Comparison of ENCODE assay signal across 19 cellular contexts in the genomic region with DNA sequence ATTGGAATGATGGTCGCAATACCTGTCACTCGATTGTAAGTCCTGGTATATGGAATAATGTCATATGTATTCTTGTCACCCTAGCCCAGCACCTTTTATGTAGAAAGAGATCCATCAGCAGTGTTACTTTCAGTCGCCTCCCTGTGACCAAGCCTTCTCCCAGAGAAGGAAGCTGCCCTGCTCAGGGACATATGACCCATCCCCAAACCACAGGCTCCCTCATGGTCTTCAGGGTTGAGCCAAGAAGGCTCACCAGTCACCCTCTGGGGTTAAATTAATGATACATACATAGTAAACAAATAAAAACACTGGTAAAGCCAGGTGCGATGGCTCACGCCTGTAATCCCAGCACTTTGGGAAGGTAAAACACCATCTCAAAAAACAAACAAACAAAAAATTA.
"Had no signal": no experiment of that assay in that cellular context is flagged by ENCODE, and none has a peak within 500 bp of the region (broad histone marks: within the 10 kb centered on the region; RNA-seq: fewer than 3 reads in every experiment).

No MANE protein-coding gene starts in this region.

- H3K9me3 Mint-ChIP-seq: activated naive CD8-positive, alpha-beta T cell treated with anti-CD3 and anti-CD28 coated beads for 36 hours; effector memory CD8-positive, alpha-beta T cell; naive thymus-derived CD4-positive, alpha-beta T cell; stimulated activated naive CD8-positive, alpha-beta T cell treated with anti-CD3 and anti-CD28 coated beads, Interleukin-15, Interleukin-2, amounts not matched to agents 100 ng/mL and 50 ng/mL, for 24 hours had no signal

- H3K27ac ChIP-seq: parathyroid adenoma, suprapubic skin had no signal

- H3K4me3 ChIP-seq: heart left ventricle, lung, suprapubic skin had no signal

- H3K27ac Mint-ChIP-seq: activated naive CD8-positive, alpha-beta T cell treated with anti-CD3 and anti-CD28 coated beads for 36 hours; effector memory CD8-positive, alpha-beta T cell; stimulated activated naive CD8-positive, alpha-beta T cell treated with anti-CD3 and anti-CD28 coated beads, Interleukin-15, Interleukin-2, amounts not matched to agents 100 ng/mL and 50 ng/mL, for 24 hours had no signal

- H3K27me3 ChIP-seq: heart left ventricle, suprapubic skin had no signal

- ATAC-seq: effector memory CD8-positive, alpha-beta T cell; left colon; naive thymus-derived CD4-positive, alpha-beta T cell had no signal

- H3K9me3 ChIP-seq: heart left ventricle, suprapubic skin had no signal

- H3K4me3 Mint-ChIP-seq: activated naive CD8-positive, alpha-beta T cell treated with anti-CD3 and anti-CD28 coated beads for 36 hours; effector memory CD8-positive, alpha-beta T cell; naive thymus-derived CD4-positive, alpha-beta T cell; stimulated activated naive CD8-positive, alpha-beta T cell treated with anti-CD3 and anti-CD28 coated beads, Interleukin-15, Interleukin-2, amounts not matched to agents 100 ng/mL and 50 ng/mL, for 24 hours had no signal

- FAIRE-seq: islet of Langerhans had no signal

- H3K4me1 ChIP-seq: parathyroid adenoma had no signal

- H3K36me3 ChIP-seq: heart left ventricle, suprapubic skin had no signal

- H3K36me3 Mint-ChIP-seq: activated naive CD8-positive, alpha-beta T cell treated with anti-CD3 and anti-CD28 coated beads for 36 hours had no signal

- DNase-seq: activated CD4-positive, alpha-beta T cell treated with anti-CD3 and anti-CD28 coated beads, Interleukin-2, amount 50 U/mL, for 1 hour; activated CD4-positive, CD25-positive, alpha-beta regulatory T cell; activated CD8-positive, alpha-beta memory T cell treated with anti-CD3 and anti-CD28 coated beads for 24 hours; activated gamma-delta T cell treated with Interleukin-2 at 50 U/mL for 16 hours; activated naive CD8-positive, alpha-beta T cell treated with anti-CD3 and anti-CD28 coated beads for 36 hours; dermis blood vessel endothelial cell; effector memory CD8-positive, alpha-beta T cell; foreskin melanocyte; heart left ventricle; left colon; midbrain; naive thymus-derived CD4-positive, alpha-beta T cell; T-helper 2 cell; trophoblast cell had no signal
